ENCODE assay signal across 8 cellular contexts in the genomic region with DNA sequence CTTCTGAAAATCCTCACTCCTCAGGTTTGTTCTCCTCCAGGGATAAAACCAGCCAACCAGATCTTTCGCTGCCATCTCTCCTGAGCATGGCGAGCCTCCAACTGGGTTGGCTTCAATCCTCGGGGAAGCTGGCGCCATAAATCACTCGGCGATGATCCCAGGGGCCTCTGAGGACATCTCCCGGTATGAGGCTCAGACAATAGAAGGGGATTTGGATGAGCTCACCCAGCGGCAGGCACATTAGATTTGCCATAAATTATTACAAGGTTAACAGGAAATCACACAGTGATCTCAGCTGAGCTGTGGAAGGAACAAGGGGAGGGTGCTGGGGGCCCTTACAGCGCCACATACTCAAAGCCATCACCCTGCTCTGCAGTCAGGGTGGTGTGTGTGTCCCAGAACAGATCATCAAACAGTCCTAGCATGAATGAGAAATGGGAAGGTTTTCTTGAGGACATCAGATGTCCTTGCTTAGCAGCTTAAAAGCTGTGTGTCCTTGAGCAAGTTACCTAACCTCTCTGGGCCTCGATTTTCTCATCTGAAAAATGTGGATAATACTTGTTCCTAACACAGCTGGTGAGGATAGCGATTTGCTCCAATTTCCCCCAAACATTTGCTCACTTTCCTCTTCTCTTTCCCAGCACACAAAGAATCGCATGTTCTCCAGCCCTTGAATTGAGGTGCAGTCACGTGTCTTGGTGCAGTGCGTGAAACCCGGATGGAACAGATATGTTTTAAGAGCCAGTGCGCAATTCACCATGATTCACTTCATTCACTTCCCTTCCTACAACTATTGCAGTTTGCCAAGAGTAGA.
DNase-seq lines count a peak whose midpoint lies in the region; ATAC-seq, FAIRE-seq and TF ChIP-seq lines count a peak whose summit lies in the region.

No MANE protein-coding gene starts in this region.

- H3K9me3 ChIP-seq in pancreas, result no peaks in the 10 kb centered on the region

- TF ChIP-seq CTCF in pancreas (IDR thresholded peaks at IDR 0.05) (no peak), endothelial cell (IDR thresholded peaks at IDR 0.05; ENCODE audit: unreplicated experiment) (no peak)

- no peaks in the 10 kb centered on the region for H3K36me3 Mint-ChIP-seq in activated CD4-positive, alpha-beta T cell treated with anti-CD3 and anti-CD28 coated beads, Interleukin-2, amount 10 ng/mL, durations not matched to agents 7 days and 5 days (ENCODE audit: low read depth)
- H3K36me3 Mint-ChIP-seq in endothelial cell (ENCODE audit: low read depth, unreplicated experiment), result no peaks in the 10 kb centered on the region

- no peaks in the 10 kb centered on the region for H3K36me3 ChIP-seq in pancreas

- H3K4me1 Mint-ChIP-seq in activated CD4-positive, alpha-beta T cell treated with anti-CD3 and anti-CD28 coated beads, Interleukin-2, amount 10 ng/mL, durations not matched to agents 7 days and 5 days, result no peaks in the 10 kb centered on the region
- H3K4me1 Mint-ChIP-seq in endothelial cell (ENCODE audit: unreplicated experiment), result peaks cover 2% of the 10 kb centered on the region

- no peaks in the 10 kb centered on the region for H3K27me3 ChIP-seq in pancreas

- no peak for FAIRE-seq in pancreas (lab: Jason Lieb, UNC)

- H3K4me1 ChIP-seq in pancreas, result no peaks in the 10 kb centered on the region

- WGBS in pancreas, 2 donors, result 48% methylated on average over 16 of the region's 16 CpGs

- H3K4me3 Mint-ChIP-seq in activated CD4-positive, alpha-beta T cell treated with anti-CD3 and anti-CD28 coated beads, Interleukin-2, amount 10 ng/mL, durations not matched to agents 7 days and 5 days, result no peak overlapping the region
- no peak overlapping the region for H3K4me3 Mint-ChIP-seq in endothelial cell (ENCODE audit: unreplicated experiment)

- intact Hi-C loops in pancreas (cut with DNase I), result no loop called here

- ATAC-seq in esophagus mucosa, result peak; percentile 35
- peak; percentile 43 to 74 (median 68) for ATAC-seq in pancreas
- ATAC-seq in HG02798 (IDR thresholded peaks at IDR 0.05; ENCODE audit: poor library complexity, unreplicated experiment), result no peak

- peak overlapping the region in 2 of 4 donors; percentile 55 for H3K27ac ChIP-seq in pancreas

- POLR2A ChIA-PET in activated CD4-positive, alpha-beta T cell treated with anti-CD3 and anti-CD28 coated beads, Interleukin-2, amount 10 ng/mL, durations not matched to agents 7 days and 5 days (lab: Charles Lee), result no interaction called here

- DNase-seq in H4 (ENCODE audit: low spot score) (peak; percentile 45), NCI-H524 treated with DMSO at 0.1 percent for 48 hours (lab: John Stamatoyannopoulos, UW) (peak; percentile 49), pancreas (peak in 2 of 6 donors; percentile 43 to 59), endothelial cell (ENCODE audit: low spot score) (no peak)
- DNase-seq in stimulated activated naive CD4-positive, alpha-beta T cell (lab: John Stamatoyannopoulos, UW), result no peak
- DNase-seq in activated CD4-positive, alpha-beta T cell treated with anti-CD3 and anti-CD28 coated beads, Interleukin-2, amount 10 ng/mL, durations not matched to agents 7 days and 5 days, result no peak

- no peak overlapping the region for H3K4me3 ChIP-seq in pancreas

- H3K27ac Mint-ChIP-seq in activated CD4-positive, alpha-beta T cell treated with anti-CD3 and anti-CD28 coated beads, Interleukin-2, amount 10 ng/mL, durations not matched to agents 7 days and 5 days, result no peak overlapping the region
- no peak overlapping the region for H3K27ac Mint-ChIP-seq in endothelial cell (ENCODE audit: unreplicated experiment)

- H3K9me3 Mint-ChIP-seq in activated CD4-positive, alpha-beta T cell treated with anti-CD3 and anti-CD28 coated beads, Interleukin-2, amount 10 ng/mL, durations not matched to agents 7 days and 5 days, result no peaks in the 10 kb centered on the region
- H3K9me3 Mint-ChIP-seq in endothelial cell (ENCODE audit: unreplicated experiment), result no peaks in the 10 kb centered on the region

- peaks cover 4% of the 10 kb centered on the region for H3K27me3 Mint-ChIP-seq in activated CD4-positive, alpha-beta T cell treated with anti-CD3 and anti-CD28 coated beads, Interleukin-2, amount 10 ng/mL, durations not matched to agents 7 days and 5 days
- H3K27me3 Mint-ChIP-seq in endothelial cell (ENCODE audit: unreplicated experiment), result peaks cover 10% of the 10 kb centered on the region

- CTCF ChIA-PET in activated CD4-positive, alpha-beta T cell treated with anti-CD3 and anti-CD28 coated beads, Interleukin-2, amount 10 ng/mL, durations not matched to agents 7 days and 5 days (lab: Charles Lee), result interaction anchor here (0.6 to 0.8 kb wide), 2 partner anchors 11 to 30 kb away, joined by 3 read pairs; no protein-coding TSS in a partner anchor

Comparison
In these comparisons a context has a peak if more than half of its experiments do, and no peak if none do; other contexts are left out.
1. DNase-seq: peak in H4 (single experiment) and NCI-H524 treated with DMSO at 0.1 percent for 48 hours (single experiment); none in stimulated activated naive CD4-positive, alpha-beta T cell (0 of 6), activated CD4-positive, alpha-beta T cell treated with anti-CD3 and anti-CD28 coated beads, Interleukin-2, amount 10 ng/mL, durations not matched to agents 7 days and 5 days (single experiment) and endothelial cell (single experiment).